18 cellular contexts compared by ENCODE assay signal in genomic region chr6:74551896-74552295, GRCh38.
DNase-seq lines count a peak whose midpoint lies in the region; FAIRE-seq and TF ChIP-seq lines count a peak whose summit lies in the region.
"Had no signal": no experiment of that assay in that cellular context is flagged by ENCODE, and none has a peak within 500 bp of the region (broad histone marks: within the 10 kb centered on the region; RNA-seq: fewer than 3 reads in every experiment).

No MANE protein-coding gene starts in this region.

- no peak overlapping the region for H2AFZ ChIP-seq in astrocyte (ENCODE audit: low read depth, low read length)
- H2AFZ ChIP-seq in PC-9 = no peak overlapping the region

- CTCF ChIA-PET in AG04449 (lab: Yijun Ruan, JAX) (interaction anchor here (0.5 to 1.4 kb wide), 3 partner anchors 24 to 582 kb away, joined by 3 to 5 read pairs (median 4); no protein-coding TSS in a partner anchor), PC-9 (lab: Charles Lee) (no interaction called here)

- H3K79me2 ChIP-seq in astrocyte (ENCODE audit: insufficient read depth, low read length) (no peaks in the 10 kb centered on the region), PC-9 (ENCODE audit: low read depth) (no peaks in the 10 kb centered on the region)

- peaks cover 2% of the 10 kb centered on the region for H3K27me3 Mint-ChIP-seq in astrocyte (ENCODE audit: low read depth, unreplicated experiment)
- H3K27me3 Mint-ChIP-seq: B cell, IgD-negative memory B cell had no signal

- H3K9ac ChIP-seq in astrocyte (ENCODE audit: low read length) (no peak overlapping the region), colonic mucosa (ENCODE audit: low read depth in 2 of 2, low read length in 2 of 2) (no peak overlapping the region)

- peaks cover 9% of the 10 kb centered on the region for H3K9me3 Mint-ChIP-seq in astrocyte (ENCODE audit: unreplicated experiment)

- no peaks in the 10 kb centered on the region for H3F3A ChIP-seq in PC-9 (ENCODE audit: insufficient read depth, low read depth)

- H3K9me3 ChIP-seq in astrocyte (ENCODE audit: insufficient read depth, low read depth, low read length) (no peaks in the 10 kb centered on the region), colonic mucosa (no peaks in the 10 kb centered on the region), PC-9 (ENCODE audit: insufficient read depth, low read depth) (no peaks in the 10 kb centered on the region), prostate gland (no peaks in the 10 kb centered on the region)

- H3K27ac ChIP-seq in astrocyte (ENCODE audit: low read depth, low read length) (no peak overlapping the region), colonic mucosa (no peak overlapping the region), PC-9 (no peak overlapping the region), prostate gland (no peak overlapping the region)

- DNase-seq in AG04449 (ENCODE audit: low read depth, low spot score) = peak; percentile 74
- peak; percentile 44 for DNase-seq in GM03348 (ENCODE audit: low spot score)
- DNase-seq in astrocyte (ENCODE audit: low read depth) = peak; percentile 51
- DNase-seq in fibroblast of pulmonary artery (ENCODE audit: low read depth) = peak; percentile 53
- no peak for DNase-seq in colonic mucosa
- DNase-seq in PC-9 = no peak
- no peak for DNase-seq in NCI-H1436 treated with DMSO at 0.1 percent for 48 hours (lab: John Stamatoyannopoulos, UW)
- DNase-seq in prostate gland (ENCODE audit: low spot score) = no peak
- DNase-seq: 8988T; CD8-positive, alpha-beta T cell; NCI-H1436; NCI-H2227 treated with DMSO at 0.1 percent for 48 hours; NCI-H526 treated with DMSO at 0.1 percent for 48 hours; NK-92 treated with Interleukin-12 subunit alpha and Interleukin-12 subunit beta, amount 100 ng/mL, for 24 hours; OCI-M1 had no signal

- POLR2A ChIA-PET in AG04449 (lab: Yijun Ruan, JAX) (no interaction called here), PC-9 (lab: Charles Lee; ENCODE audit: unreplicated experiment) (no interaction called here)

- H3K36me3 ChIP-seq in astrocyte (ENCODE audit: insufficient read depth, low read length) (no peaks in the 10 kb centered on the region), colonic mucosa (no peaks in the 10 kb centered on the region), PC-9 (ENCODE audit: low read depth) (no peaks in the 10 kb centered on the region), prostate gland (no peaks in the 10 kb centered on the region)

- TF ChIP-seq CTCF in AG04449 (IDR thresholded peaks at IDR 0.05; ENCODE audit: insufficient read depth, low read length, missing control alignments) (no peak), astrocyte (IDR thresholded peaks at IDR 0.05; ENCODE audit: insufficient read depth, low read depth, low read length) (no peak), fibroblast of pulmonary artery (IDR thresholded peaks at IDR 0.05; ENCODE audit: low read length, missing control alignments) (no peak), colonic mucosa (IDR thresholded peaks at IDR 0.05) (no peak), PC-9 (conservative IDR thresholded peaks at IDR 0.05) (no peak), prostate gland (IDR thresholded peaks at IDR 0.05) (no peak)

- BruUV-seq in PC-9 (replicated peaks; lab: Mats Ljungman, UMichigan) = no TSS peak

- no peak for TF ChIP-seq POLR2A in prostate gland (IDR thresholded peaks at IDR 0.05)

- no peak overlapping the region for H3K4me3 Mint-ChIP-seq in astrocyte (ENCODE audit: unreplicated experiment)
- H3K4me3 Mint-ChIP-seq: B cell; CD8-positive, alpha-beta T cell; IgD-negative memory B cell had no signal

- H3K4me2 ChIP-seq in astrocyte (ENCODE audit: low read length) (no peak overlapping the region), PC-9 (no peak overlapping the region)

- no peak overlapping the region for H3K27ac Mint-ChIP-seq in astrocyte (ENCODE audit: unreplicated experiment)
- H3K27ac Mint-ChIP-seq: B cell; CD8-positive, alpha-beta T cell; IgD-negative memory B cell had no signal

- H3K9me2 ChIP-seq in PC-9 (ENCODE audit: insufficient read depth) = no peaks in the 10 kb centered on the region

- no peaks in the 10 kb centered on the region for H4K20me1 ChIP-seq in astrocyte (ENCODE audit: insufficient read depth, low read length)
- no peaks in the 10 kb centered on the region for H4K20me1 ChIP-seq in PC-9 (ENCODE audit: insufficient read depth)

- H3K4me1 ChIP-seq in astrocyte (ENCODE audit: insufficient read depth, low read length) (no peaks in the 10 kb centered on the region), colonic mucosa (no peaks in the 10 kb centered on the region), PC-9 (replicated peaks; ENCODE audit: insufficient read depth) (no peaks in the 10 kb centered on the region), prostate gland (replicated peaks) (no peaks in the 10 kb centered on the region)

- H3K4me3 ChIP-seq in AG04449 (ENCODE audit: low read depth, low read length) (no peak overlapping the region), astrocyte (ENCODE audit: insufficient read depth, low read depth, low read length) (no peak overlapping the region), fibroblast of pulmonary artery (replicated peaks; ENCODE audit: low read depth, low read length) (no peak overlapping the region), colonic mucosa (no peak overlapping the region), PC-9 (no peak overlapping the region), prostate gland (no peak overlapping the region)

- peak; percentile 56 for FAIRE-seq in astrocyte (lab: Jason Lieb, UNC)
- FAIRE-seq: H54 had no signal

- H3K27me3 ChIP-seq in astrocyte (ENCODE audit: insufficient read depth, low read length) = no peaks in the 10 kb centered on the region
- no peaks in the 10 kb centered on the region for H3K27me3 ChIP-seq in colonic mucosa
- no peaks in the 10 kb centered on the region for H3K27me3 ChIP-seq in PC-9 (ENCODE audit: insufficient read depth, low read depth)
- H3K27me3 ChIP-seq in prostate gland (replicated peaks; ENCODE audit: insufficient read depth) = no peaks in the 10 kb centered on the region

- intact Hi-C loops in colonic mucosa (cut with DNase I) (no loop called here), PC-9 (cut with micrococcal nuclease; ENCODE audit: unreplicated experiment) (no loop called here), prostate gland (cut with DNase I) (no loop called here)

- peaks cover 3% of the 10 kb centered on the region for H3K36me3 Mint-ChIP-seq in astrocyte (ENCODE audit: low read depth, unreplicated experiment)
- H3K36me3 Mint-ChIP-seq: CD8-positive, alpha-beta T cell had no signal

- H3K4me1 Mint-ChIP-seq in astrocyte (ENCODE audit: low read depth, unreplicated experiment) = peaks cover 13% of the 10 kb centered on the region
- H3K4me1 Mint-ChIP-seq: B cell, IgD-negative memory B cell had no signal

Comparison
In these comparisons a context has a peak if more than half of its experiments do, and no peak if none do; other contexts are left out.
1. DNase-seq: peak in AG04449 (single experiment), GM03348 (single experiment), astrocyte (single experiment) and fibroblast of pulmonary artery (single experiment); none in colonic mucosa (single experiment), PC-9 (0 of 2), NCI-H1436 treated with DMSO at 0.1 percent for 48 hours (single experiment) and prostate gland (single experiment).